In the genomic region with DNA sequence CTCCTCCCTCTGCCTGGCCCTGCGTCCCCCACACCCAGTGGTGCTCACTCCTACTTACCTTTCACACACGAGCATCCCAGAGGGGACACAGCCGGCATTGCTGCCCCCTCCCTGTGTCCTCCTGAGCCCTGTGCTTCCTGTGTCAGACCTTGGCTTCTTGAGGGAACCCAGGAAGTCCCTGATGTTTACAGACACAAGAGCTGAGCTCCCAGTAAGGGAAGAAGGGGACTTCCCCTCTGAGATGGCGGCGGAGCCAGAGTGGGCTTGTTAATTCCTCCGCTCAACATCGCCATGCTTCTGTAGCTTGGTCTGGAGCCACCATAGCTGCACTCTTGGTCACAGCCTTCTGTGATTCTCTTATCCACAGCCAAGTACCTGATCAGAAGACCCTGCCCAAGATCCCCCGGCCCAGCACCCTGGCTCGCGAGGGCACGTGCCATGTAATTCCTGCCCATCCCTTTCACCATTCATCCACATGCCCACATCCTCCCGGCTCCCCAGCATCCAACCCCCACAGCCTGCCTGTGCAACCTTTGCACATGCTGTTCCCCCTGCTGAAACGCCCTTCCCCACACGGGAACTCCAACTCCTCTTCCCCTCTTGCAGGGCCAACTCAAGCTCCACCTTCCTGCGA, we compare ENCODE assay signal across 20 cellular contexts.
"Had no signal": no experiment of that assay in that cellular context is flagged by ENCODE, and none has a peak within 500 bp of the region (broad histone marks: within the 10 kb centered on the region; RNA-seq: fewer than 3 reads in every experiment).

No MANE protein-coding gene starts in this region.

- ATAC-seq: activated CD8-positive, alpha-beta T cell treated with anti-CD3 and anti-CD28 coated beads, Interleukin-2, amount 10 ng/mL, durations not matched to agents 7 days and 5 days; activated naive CD8-positive, alpha-beta T cell treated with anti-CD3 and anti-CD28 coated beads, Interleukin-2, amount 50 U/mL, for 24 hours; esophagus mucosa; gastrocnemius medialis; left ventricle myocardium superior had no signal

- H3K4me3 ChIP-seq: body of pancreas, cardiac muscle cell, gastrocnemius medialis, spleen, testis had no signal

- H3K9me3 ChIP-seq: body of pancreas, gastrocnemius medialis, spleen, testis had no signal

- H3K4me1 ChIP-seq: body of pancreas, gastrocnemius medialis, testis had no signal

- H3K27ac ChIP-seq: body of pancreas, cardiac muscle cell, gastrocnemius medialis, spleen, testis had no signal

- H3K27me3 ChIP-seq: body of pancreas, testis had no signal

- DNase-seq: activated CD4-positive, alpha-beta T cell treated with anti-CD3 and anti-CD28 coated beads for 1 hour; activated CD4-positive, alpha-beta T cell treated with anti-CD3 and anti-CD28 coated beads, Interleukin-2, amount 50 U/mL, for 1 hour; activated CD8-positive, alpha-beta T cell treated with anti-CD3 and anti-CD28 coated beads, Interleukin-2, amount 10 ng/mL, durations not matched to agents 7 days and 5 days; activated gamma-delta T cell; activated naive CD4-positive, alpha-beta T cell treated with anti-CD3 and anti-CD28 coated beads, Interleukin-2, amount 50 U/mL, for 16 hours; activated naive CD8-positive, alpha-beta T cell treated with anti-CD3 and anti-CD28 coated beads, Interleukin-2, amount 50 U/mL, for 24 hours; body of pancreas; effector CD4-positive, alpha-beta T cell; gastrocnemius medialis; hippocampal formation; left ventricle myocardium superior; naive B cell; occipital lobe; spleen; stimulated activated CD4-positive, alpha-beta T cell treated with anti-CD3 and anti-CD28 coated beads, Interleukin-4, amount 100 ng/mL, for 1 hour; stimulated activated naive CD4-positive, alpha-beta T cell; T-helper 9 cell; testis had no signal

- H3K36me3 ChIP-seq: cardiac muscle cell, gastrocnemius medialis, spleen had no signal
